ENCODE assay signal across 24 cellular contexts in the genomic region with DNA sequence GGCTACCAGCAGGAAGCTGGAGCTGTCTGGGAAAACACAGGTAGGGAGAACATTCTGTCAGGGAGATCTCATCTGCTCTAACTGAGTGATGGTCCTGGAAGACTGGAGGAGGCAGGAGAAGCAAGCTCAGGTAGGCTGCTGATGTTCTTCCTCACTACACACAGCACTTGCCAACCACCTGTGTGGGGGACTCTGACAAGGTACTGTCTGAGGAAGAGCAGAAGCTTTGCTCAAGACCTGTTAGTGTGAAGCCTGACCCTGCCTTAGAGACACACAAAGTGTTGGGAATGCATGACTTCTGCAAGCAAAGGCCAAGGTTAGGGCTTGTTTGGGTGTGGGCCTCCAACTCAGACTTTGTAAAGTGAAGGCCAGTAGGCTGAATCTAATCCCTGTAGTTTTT. TPM values are rescaled to one million over a fixed set of nuclear protein-coding genes. Genes with fewer than 3 reads are reported as not detected.
DNase-seq lines count a peak whose midpoint lies in the region; ATAC-seq, FAIRE-seq and TF ChIP-seq lines count a peak whose summit lies in the region.
"Had no signal": no experiment of that assay in that cellular context is flagged by ENCODE, and none has a peak within 500 bp of the region (broad histone marks: within the 10 kb centered on the region; RNA-seq: fewer than 3 reads in every experiment).

No MANE protein-coding gene starts in this region.

- BruUV-seq in endothelial cell of umbilical vein (replicated peaks; lab: Mats Ljungman, UMichigan): no TSS peak

- TF ChIP-seq CTCF in WERI-Rb-1 (IDR thresholded peaks at IDR 0.05; ENCODE audit: low read depth, low read length): no peak
- no peak for TF ChIP-seq CTCF in endothelial cell of umbilical vein (IDR thresholded peaks at IDR 0.05; ENCODE audit: extremely low read depth in 1 of 2, insufficient read depth in 1 of 2, low read depth in 1 of 2, low read length in 2 of 2)

- H3K4me1 ChIP-seq in endothelial cell of umbilical vein (ENCODE audit: control insufficient read depth, extremely low read depth, insufficient read depth, low read length) (peaks cover 5% of the 10 kb centered on the region), neuronal stem cell (ENCODE audit: control insufficient read depth in 2 of 2, insufficient read depth in 1 of 2, low read depth in 1 of 2, low read length in 2 of 2) (no peaks in the 10 kb centered on the region)
- H3K4me1 ChIP-seq: A549; BE2C; BLaER1 treated with 17β-estradiol and CSF1 and Interleukin-3, amounts not matched to agents 10 nM and 100 nM; HAP-1 had no signal

- no peak overlapping the region for H3K23ac ChIP-seq in neuronal stem cell (ENCODE audit: low read depth, low read length, poor library complexity)

- H3K14ac ChIP-seq in neuronal stem cell (ENCODE audit: low read length): no peak overlapping the region

- H2BK120ac ChIP-seq in neuronal stem cell (ENCODE audit: low read depth, low read length): no peak overlapping the region

- no peak for FAIRE-seq in endothelial cell of umbilical vein (lab: Jason Lieb, UNC)
- FAIRE-seq: A549, GM12891, GM18507 had no signal

- no peaks in the 10 kb centered on the region for H3K79me1 ChIP-seq in neuronal stem cell (ENCODE audit: low read depth, low read length)

- H3K9me1 ChIP-seq in endothelial cell of umbilical vein (replicated peaks; ENCODE audit: control insufficient read depth, extremely low read depth, insufficient read depth, low read length): no peaks in the 10 kb centered on the region

- no peak for ATAC-seq in GM21786 (IDR thresholded peaks at IDR 0.05; ENCODE audit: unreplicated experiment)
- ATAC-seq: A549, GM23338 had no signal

- H3K4me2 ChIP-seq in endothelial cell of umbilical vein (ENCODE audit: insufficient read depth, low read length) (no peak overlapping the region), neuronal stem cell (ENCODE audit: insufficient read depth, low read length, poor library complexity, severe bottlenecking) (no peak overlapping the region)
- H3K4me2 ChIP-seq: A549; BLaER1 treated with 17β-estradiol and CSF1 and Interleukin-3, amounts not matched to agents 10 nM and 100 nM; GM23338 had no signal

- intact Hi-C loops in endothelial cell of umbilical vein (cut with micrococcal nuclease): loop anchor here (1.0 kb wide), 2 partner anchors 15 to 24 kb away; no protein-coding TSS in a partner anchor

- H2AFZ ChIP-seq in endothelial cell of umbilical vein (ENCODE audit: low read depth, low read length) (no peak overlapping the region), neuronal stem cell (ENCODE audit: low read length) (no peak overlapping the region)

- dilution Hi-C loops in endothelial cell of umbilical vein (cut with MboI; ENCODE audit: extremely low pct_ligation_motif_present, low sequenced_read_pairs): no loop called here

- DNase-seq in WERI-Rb-1: no peak
- no peak for DNase-seq in endothelial cell of umbilical vein (ENCODE audit: low read depth, low spot score)
- no peak for DNase-seq in neuronal stem cell (ENCODE audit: low spot score)
- no peak for DNase-seq in NCI-H748 treated with DMSO at 0.1 percent for 48 hours (lab: John Stamatoyannopoulos, UW)
- no peak for DNase-seq in C1 segment of cervical spinal cord (lab: John Stamatoyannopoulos, UW)
- DNase-seq: 8988T; ACHN; AML-193; BE2C; Calu3; CD4-positive, alpha-beta memory T cell; COR-L47; DMS53; DMS79 treated with DMSO at 0.1 percent for 48 hours; GF-D8; HFFc6 had no signal

- CTCF ChIA-PET in endothelial cell of umbilical vein (lab: Charles Lee): interaction anchor here (2.2 kb wide), 1 partner anchor 153 kb away, joined by 8 read pairs; no protein-coding TSS in a partner anchor

- H2BK5ac ChIP-seq in neuronal stem cell (ENCODE audit: low read length): no peak overlapping the region

- H4K20me1 ChIP-seq in endothelial cell of umbilical vein (replicated peaks; ENCODE audit: control insufficient read depth, extremely low read depth, insufficient read depth, low read length): no peaks in the 10 kb centered on the region
- H4K20me1 ChIP-seq: BLaER1 treated with 17β-estradiol and CSF1 and Interleukin-3, amounts not matched to agents 10 nM and 100 nM had no signal

- H3K27me3 ChIP-seq in WERI-Rb-1 (ENCODE audit: insufficient read depth, low read depth, severe bottlenecking) (no peaks in the 10 kb centered on the region), endothelial cell of umbilical vein (ENCODE audit: control insufficient read depth in 2 of 2, insufficient read depth in 2 of 2, low read length in 2 of 2) (no peaks in the 10 kb centered on the region), neuronal stem cell (ENCODE audit: control insufficient read depth in 3 of 3, insufficient read depth in 3 of 3, low read depth in 1 of 3, low read length in 3 of 3) (no peaks in the 10 kb centered on the region)
- H3K27me3 ChIP-seq: BE2C; BLaER1 treated with 17β-estradiol and CSF1 and Interleukin-3, amounts not matched to agents 10 nM and 100 nM had no signal

- H3K18ac ChIP-seq in neuronal stem cell (ENCODE audit: low read length): no peak overlapping the region

- H2BK15ac ChIP-seq in neuronal stem cell (ENCODE audit: low read length): no peak overlapping the region

- H3K9me3 ChIP-seq in WERI-Rb-1 (ENCODE audit: severe bottlenecking): peaks cover 25% of the 10 kb centered on the region
- no peaks in the 10 kb centered on the region for H3K9me3 ChIP-seq in endothelial cell of umbilical vein (replicated peaks; ENCODE audit: control insufficient read depth, insufficient read depth, low read length)
- peaks cover 0 to 6% of the 10 kb centered on the region in 2 donors for H3K9me3 ChIP-seq in neuronal stem cell (replicated peaks in 1 of 2; ENCODE audit: control insufficient read depth in 2 of 2, insufficient read depth in 1 of 2, low read depth in 1 of 2, low read length in 2 of 2)
- H3K9me3 ChIP-seq: A549, BE2C, HAP-1 had no signal

- no peak overlapping the region for H2BK12ac ChIP-seq in neuronal stem cell (ENCODE audit: low read length)

- no peaks in the 10 kb centered on the region for H3K79me2 ChIP-seq in endothelial cell of umbilical vein (ENCODE audit: control insufficient read depth, insufficient read depth, low read length)

- H3K4ac ChIP-seq in neuronal stem cell (ENCODE audit: low read length): peak overlapping the region; percentile 4

- H3K4me3 ChIP-seq in WERI-Rb-1 (ENCODE audit: low read depth, low read length): no peak overlapping the region
- no peak overlapping the region for H3K4me3 ChIP-seq in endothelial cell of umbilical vein (replicated peaks in 1 of 3; ENCODE audit: insufficient read depth in 1 of 3, low read depth in 1 of 3, low read length in 3 of 3)
- no peak overlapping the region for H3K4me3 ChIP-seq in neuronal stem cell (ENCODE audit: low read length in 2 of 2)
- H3K4me3 ChIP-seq: A549; BLaER1 treated with 17β-estradiol and CSF1 and Interleukin-3, amounts not matched to agents 10 nM and 100 nM; GM23338; HAP-1 had no signal

- no peak overlapping the region for H4K91ac ChIP-seq in neuronal stem cell (ENCODE audit: low read depth, low read length, poor library complexity)

- TF ChIP-seq POLR2A in endothelial cell of umbilical vein (IDR thresholded peaks at IDR 0.05; ENCODE audit: low read depth, low read length): no peak

- no peak overlapping the region for H2AK5ac ChIP-seq in neuronal stem cell (ENCODE audit: low read depth, low read length)

- no peak overlapping the region for H4K8ac ChIP-seq in neuronal stem cell (ENCODE audit: low read depth, low read length)

- no peak overlapping the region for H3K9ac ChIP-seq in endothelial cell of umbilical vein (replicated peaks; ENCODE audit: extremely low read depth, insufficient read depth, low read length)
- H3K9ac ChIP-seq in neuronal stem cell (ENCODE audit: low read depth, low read length, poor library complexity): no peak overlapping the region
- H3K9ac ChIP-seq: BLaER1 treated with 17β-estradiol and CSF1 and Interleukin-3, amounts not matched to agents 10 nM and 100 nM had no signal

- POLR2A ChIA-PET in endothelial cell of umbilical vein (lab: Charles Lee): no interaction called here

- H3K27ac ChIP-seq in WERI-Rb-1 (peak overlapping the region; percentile 76), endothelial cell of umbilical vein (ENCODE audit: insufficient read depth, low read depth, low read length) (peak overlapping the region; percentile 57), neuronal stem cell (replicated peaks; ENCODE audit: low read length) (no peak overlapping the region)
- H3K27ac ChIP-seq: A549; BLaER1 treated with 17β-estradiol and CSF1 and Interleukin-3, amounts not matched to agents 10 nM and 100 nM had no signal

- H3K36me3 ChIP-seq in WERI-Rb-1 (no peaks in the 10 kb centered on the region), endothelial cell of umbilical vein (ENCODE audit: control insufficient read depth in 2 of 2, extremely low read depth in 1 of 2, insufficient read depth in 2 of 2, low read length in 2 of 2) (no peaks in the 10 kb centered on the region), neuronal stem cell (replicated peaks in 1 of 2; ENCODE audit: control insufficient read depth in 2 of 2, insufficient read depth in 2 of 2, low read length in 2 of 2) (no peaks in the 10 kb centered on the region)
- H3K36me3 ChIP-seq: BE2C; BLaER1 treated with 17β-estradiol and CSF1 and Interleukin-3, amounts not matched to agents 10 nM and 100 nM; HAP-1 had no signal

TF ChIP-seq in endothelial cell of umbilical vein, 7 proteins besides CTCF, POLR2A, EP300 and RAD21 (continues in another document):
- TF ChIP-seq MYC (IDR thresholded peaks at IDR 0.05; ENCODE audit: low read depth, low read length) (no peak), JUN (IDR thresholded peaks at IDR 0.05; ENCODE audit: borderline replicate concordance, insufficient read depth, insufficient read length, low read depth) (no peak), EZH2 (IDR thresholded peaks at IDR 0.05; ENCODE audit: borderline replicate concordance, low read depth, low read length, severe bottlenecking) (no peak), FOS (IDR thresholded peaks at IDR 0.05; ENCODE audit: borderline replicate concordance, insufficient read depth, low read length) (no peak), GATA2 (IDR thresholded peaks at IDR 0.05; ENCODE audit: insufficient read depth, insufficient read length, low read depth, low read length) (no peak)
- TF ChIP-seq, protein P1, sequence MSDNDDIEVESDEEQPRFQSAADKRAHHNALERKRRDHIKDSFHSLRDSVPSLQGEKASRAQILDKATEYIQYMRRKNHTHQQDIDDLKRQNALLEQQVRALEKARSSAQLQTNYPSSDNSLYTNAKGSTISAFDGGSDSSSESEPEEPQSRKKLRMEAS (IDR thresholded peaks at IDR 0.05; ENCODE audit: insufficient read depth, insufficient read length): no peak

RNA-seq across cellular contexts. Expression of a gene that starts 46.5 kb away (rescaled TPM):
- total RNA-seq in endothelial cell of umbilical vein: 40.5 and 71.2 TPM in 2 replicates
- 12.6 and 18.6 TPM in 2 replicates for polyA plus RNA-seq in endothelial cell of umbilical vein
- 8.2 and 10.2 TPM in 2 replicates for polyA plus RNA-seq in endothelial cell of umbilical vein (2011; cell fraction: cytosol; rRNA removed)
- polyA plus RNA-seq in endothelial cell of umbilical vein (2011; cell fraction: nucleus; rRNA removed): 17.9 and 20.0 TPM in 2 replicates
- polyA plus RNA-seq in endothelial cell of umbilical vein (2012): 7.7 and 12.9 TPM in 2 replicates
- 7.1 and 7.3 TPM in 2 replicates for polyA minus RNA-seq in endothelial cell of umbilical vein
- polyA minus RNA-seq in endothelial cell of umbilical vein (2011; cell fraction: cytosol; rRNA and poly(A)+ RNA removed): not detected
- polyA minus RNA-seq in endothelial cell of umbilical vein (2011; cell fraction: nucleus; rRNA and poly(A)+ RNA removed): 5.7 and 7.6 TPM in 2 replicates
- polyA plus RNA-seq in neuronal stem cell (2013, experiment 1 of 2): 2.3 TPM
- polyA plus RNA-seq in neuronal stem cell (2013, experiment 2 of 2): 2.4 TPM
- total RNA-seq: Calu3; CD4-positive, alpha-beta memory T cell; G401 had no signal
- polyA plus RNA-seq: CD4-positive, alpha-beta memory T cell had no signal
